8 cellular contexts compared by ENCODE assay signal in genomic region chr16:89873822-89874689, GRCh38. TPM values are rescaled to one million over a fixed set of nuclear protein-coding genes. Genes with fewer than 3 reads are reported as not detected.
DNase-seq lines count a peak whose midpoint lies in the region; ATAC-seq and TF ChIP-seq lines count a peak whose summit lies in the region.

No MANE protein-coding gene starts in this region.

- H3K4me3 Mint-ChIP-seq in CD14-positive monocyte: peak overlapping the region; percentile 86 to 93

- peaks cover 0 to 3% (median 1%) of the 10 kb centered on the region in 3 donors for H3K27me3 Mint-ChIP-seq in CD14-positive monocyte (ENCODE audit: low read depth in 3 of 3)

- peak overlapping the region; percentile 100 for H3K27ac ChIP-seq in effector memory CD4-positive, alpha-beta T cell (ENCODE audit: insufficient read depth, low read length, poor library complexity, severe bottlenecking)

- peaks cover 15% of the 10 kb centered on the region for H3K4me1 Mint-ChIP-seq in CD14-positive monocyte

- H3K9me3 ChIP-seq in effector memory CD4-positive, alpha-beta T cell (ENCODE audit: control insufficient read depth, low read length): no peaks in the 10 kb centered on the region

- intact Hi-C loops in CD14-positive monocyte (cut with micrococcal nuclease): loop anchor here (2.0 to 5.0 kb wide), 3 partner anchors 57 to 312 kb away; partner anchors contain the start of genes FANCA (in 1 of the 2), RPL13 (in 1 of the 2) and SPATA2L (in 1 of the 2)

- H3K4me3 ChIP-seq in effector memory CD4-positive, alpha-beta T cell (ENCODE audit: insufficient read depth, low read depth, low read length, poor library complexity, severe bottlenecking): peak overlapping the region; percentile 94

- H3K9me3 Mint-ChIP-seq in CD14-positive monocyte: no peaks in the 10 kb centered on the region

- H3K4me1 ChIP-seq in effector memory CD4-positive, alpha-beta T cell (ENCODE audit: control insufficient read depth, insufficient read depth, low read length, poor library complexity, severe bottlenecking): peaks cover 11% of the 10 kb centered on the region

- H3K36me3 Mint-ChIP-seq in CD14-positive monocyte: peaks cover 13 to 47% of the 10 kb centered on the region in 2 donors

- H3K36me3 ChIP-seq in effector memory CD4-positive, alpha-beta T cell (ENCODE audit: control insufficient read depth, insufficient read depth, low read length): peaks cover 21% of the 10 kb centered on the region

- H3K27me3 ChIP-seq in effector memory CD4-positive, alpha-beta T cell (replicated peaks; ENCODE audit: control insufficient read depth, insufficient read depth, low read length, poor library complexity, severe bottlenecking): no peaks in the 10 kb centered on the region

- no peak for TF ChIP-seq CTCF in CD14-positive monocyte (IDR thresholded peaks at IDR 0.05)

- ATAC-seq in GM19468 (IDR thresholded peaks at IDR 0.05; ENCODE audit: extremely low read depth, unreplicated experiment): peak; percentile 51

- H3K27ac Mint-ChIP-seq in CD14-positive monocyte: peak overlapping the region; percentile 98 to 99 (median 99)

- DNase-seq in CD14-positive monocyte (ENCODE audit: low spot score) (peak; percentile 98), HS-5 (ENCODE audit: low read depth) (peak; percentile 41), NOMO-1 (lab: John Stamatoyannopoulos, UW; ENCODE audit: unreplicated experiment in 2 of 2) (peak; percentile 95 to 97), medulla oblongata (ENCODE audit: extremely low spot score) (peak; percentile 97)
- peak; percentile 94 to 97 (median 96) for DNase-seq in activated CD8-positive, alpha-beta memory T cell treated with anti-CD3 and anti-CD28 coated beads for 48 hours (ENCODE audit: low read depth in 2 of 3, low spot score in 2 of 3)
- peak; percentile 92 to 97 (median 94) for DNase-seq in effector memory CD4-positive, alpha-beta T cell
- DNase-seq in stimulated activated CD4-positive, alpha-beta T cell treated with anti-CD3 and anti-CD28 coated beads, TNF-alpha, amount 100 ng/mL, for 24 hours (ENCODE audit: low read depth in 3 of 3): peak; percentile 91 to 96 (median 91)

RNA-seq across cellular contexts. Expression of gene TCF25, which starts 0.7 kb away (rescaled TPM):
- polyA plus RNA-seq in CD14-positive monocyte: 100 to 1,000 TPM in 1 of 2 donors, 10 to 100 TPM in 1; 98.0 to 114 TPM

RNA-seq across cellular contexts. Expression of gene MC1R, which starts 44.6 kb away (rescaled TPM):
- polyA plus RNA-seq in CD14-positive monocyte: under 1 TPM in 1 of 2 donors, not detected in 1; 0.21 TPM

RNA-seq across cellular contexts. Expression of gene SPIRE2, which starts 45.8 kb away (rescaled TPM):
- under 1 TPM in 1 of 2 donors, not detected in 1; 0.09 TPM for polyA plus RNA-seq in CD14-positive monocyte

RNA-seq across cellular contexts. Expression of gene TUBB3, which starts 49.1 kb away (rescaled TPM):
- polyA plus RNA-seq in CD14-positive monocyte: not detected

RNA-seq across cellular contexts. Expression of gene FANCA, which starts 57.6 kb away (rescaled TPM):
- 10 to 100 TPM; 12.6 to 17.2 TPM for polyA plus RNA-seq in CD14-positive monocyte

Comparison
In these comparisons a context has a peak if more than half of its experiments do, and no peak if none do; other contexts are left out.
1. Peak in every context shown above with its lines: DNase-seq, ATAC-seq, H3K4me3 ChIP-seq and H3K27ac ChIP-seq.
2. DNase-seq: peak in every context shown above with its lines; median percentile 98 in CD14-positive monocyte; 97 in medulla oblongata; 96 in NOMO-1; 96 in activated CD8-positive, alpha-beta memory T cell treated with anti-CD3 and anti-CD28 coated beads for 48 hours; 94 in effector memory CD4-positive, alpha-beta T cell; 91 in stimulated activated CD4-positive, alpha-beta T cell treated with anti-CD3 and anti-CD28 coated beads, TNF-alpha, amount 100 ng/mL, for 24 hours; 41 in HS-5.